ENCODE assay signal across 2 cellular contexts in the genomic region with DNA sequence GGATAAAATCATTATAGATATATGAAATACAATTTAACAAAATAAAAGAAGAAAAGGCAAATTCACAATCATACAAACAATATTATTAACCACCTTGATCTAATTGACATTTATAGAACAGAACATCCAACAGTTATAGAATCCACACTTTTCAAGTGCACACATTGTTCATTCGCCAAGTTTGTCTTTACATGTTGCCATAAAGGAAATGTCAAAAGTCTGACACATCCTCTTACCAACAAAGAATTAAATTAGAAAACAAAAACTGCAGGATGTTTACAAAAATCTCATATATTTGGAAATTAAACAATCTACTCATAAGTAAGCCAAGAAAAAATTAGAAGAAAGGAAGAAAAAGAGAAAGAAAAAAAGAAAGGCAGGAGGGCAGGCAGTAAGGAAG.
TF ChIP-seq lines count a peak whose summit lies in the region.

No MANE protein-coding gene starts in this region.

TF ChIP-seq in SK-N-SH, 30 proteins besides CTCF, POLR2A, EP300 and RAD21 (continued from another document):
- TF ChIP-seq, protein P1, sequence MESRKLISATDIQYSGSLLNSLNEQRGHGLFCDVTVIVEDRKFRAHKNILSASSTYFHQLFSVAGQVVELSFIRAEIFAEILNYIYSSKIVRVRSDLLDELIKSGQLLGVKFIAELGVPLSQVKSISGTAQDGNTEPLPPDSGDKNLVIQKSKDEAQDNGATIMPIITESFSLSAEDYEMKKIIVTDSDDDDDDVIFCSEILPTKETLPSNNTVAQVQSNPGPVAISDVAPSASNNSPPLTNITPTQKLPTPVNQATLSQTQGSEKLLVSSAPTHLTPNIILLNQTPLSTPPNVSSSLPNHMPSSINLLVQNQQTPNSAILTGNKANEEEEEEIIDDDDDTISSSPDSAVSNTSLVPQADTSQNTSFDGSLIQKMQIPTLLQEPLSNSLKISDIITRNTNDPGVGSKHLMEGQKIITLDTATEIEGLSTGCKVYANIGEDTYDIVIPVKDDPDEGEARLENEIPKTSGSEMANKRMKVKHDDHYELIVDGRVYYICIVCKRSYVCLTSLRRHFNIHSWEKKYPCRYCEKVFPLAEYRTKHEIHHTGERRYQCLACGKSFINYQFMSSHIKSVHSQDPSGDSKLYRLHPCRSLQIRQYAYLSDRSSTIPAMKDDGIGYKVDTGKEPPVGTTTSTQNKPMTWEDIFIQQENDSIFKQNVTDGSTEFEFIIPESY (IDR thresholded peaks at IDR 0.05; ENCODE audit: borderline replicate concordance, low read depth) = no peak
- TF ChIP-seq GATA2 (CRISPR knock-in tag; IDR thresholded peaks at IDR 0.05) (no peak), YY1 (IDR thresholded peaks at IDR 0.05; ENCODE audit: low read depth) (no peak), SIN3A (IDR thresholded peaks at IDR 0.05; ENCODE audit: borderline replicate concordance, low read depth, low read length) (no peak), SMC3 (IDR thresholded peaks at IDR 0.05; ENCODE audit: low read depth, low read length) (no peak), POLR2AphosphoS5 (IDR thresholded peaks at IDR 0.05; ENCODE audit: low read depth, low read length) (no peak), MXI1 (IDR thresholded peaks at IDR 0.05; ENCODE audit: low read depth, low read length) (no peak), NRF1 (IDR thresholded peaks at IDR 0.05; ENCODE audit: low read depth, low read length) (no peak), TAF1 (IDR thresholded peaks at IDR 0.05; ENCODE audit: borderline replicate concordance, low read depth, low read length) (no peak), FOSL2 (IDR thresholded peaks at IDR 0.05; ENCODE audit: borderline replicate concordance, low read depth) (no peak)
- TF ChIP-seq, protein P2, sequence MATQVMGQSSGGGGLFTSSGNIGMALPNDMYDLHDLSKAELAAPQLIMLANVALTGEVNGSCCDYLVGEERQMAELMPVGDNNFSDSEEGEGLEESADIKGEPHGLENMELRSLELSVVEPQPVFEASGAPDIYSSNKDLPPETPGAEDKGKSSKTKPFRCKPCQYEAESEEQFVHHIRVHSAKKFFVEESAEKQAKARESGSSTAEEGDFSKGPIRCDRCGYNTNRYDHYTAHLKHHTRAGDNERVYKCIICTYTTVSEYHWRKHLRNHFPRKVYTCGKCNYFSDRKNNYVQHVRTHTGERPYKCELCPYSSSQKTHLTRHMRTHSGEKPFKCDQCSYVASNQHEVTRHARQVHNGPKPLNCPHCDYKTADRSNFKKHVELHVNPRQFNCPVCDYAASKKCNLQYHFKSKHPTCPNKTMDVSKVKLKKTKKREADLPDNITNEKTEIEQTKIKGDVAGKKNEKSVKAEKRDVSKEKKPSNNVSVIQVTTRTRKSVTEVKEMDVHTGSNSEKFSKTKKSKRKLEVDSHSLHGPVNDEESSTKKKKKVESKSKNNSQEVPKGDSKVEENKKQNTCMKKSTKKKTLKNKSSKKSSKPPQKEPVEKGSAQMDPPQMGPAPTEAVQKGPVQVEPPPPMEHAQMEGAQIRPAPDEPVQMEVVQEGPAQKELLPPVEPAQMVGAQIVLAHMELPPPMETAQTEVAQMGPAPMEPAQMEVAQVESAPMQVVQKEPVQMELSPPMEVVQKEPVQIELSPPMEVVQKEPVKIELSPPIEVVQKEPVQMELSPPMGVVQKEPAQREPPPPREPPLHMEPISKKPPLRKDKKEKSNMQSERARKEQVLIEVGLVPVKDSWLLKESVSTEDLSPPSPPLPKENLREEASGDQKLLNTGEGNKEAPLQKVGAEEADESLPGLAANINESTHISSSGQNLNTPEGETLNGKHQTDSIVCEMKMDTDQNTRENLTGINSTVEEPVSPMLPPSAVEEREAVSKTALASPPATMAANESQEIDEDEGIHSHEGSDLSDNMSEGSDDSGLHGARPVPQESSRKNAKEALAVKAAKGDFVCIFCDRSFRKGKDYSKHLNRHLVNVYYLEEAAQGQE (IDR thresholded peaks at IDR 0.05; ENCODE audit: low read depth, low read length) = no peak

TF ChIP-seq in SK-N-SH treated with all-trans-retinoic acid at 6 μM for 48 hours, 23 proteins besides CTCF, POLR2A, EP300 and RAD21 (continued from another document):
- TF ChIP-seq, protein P3, sequence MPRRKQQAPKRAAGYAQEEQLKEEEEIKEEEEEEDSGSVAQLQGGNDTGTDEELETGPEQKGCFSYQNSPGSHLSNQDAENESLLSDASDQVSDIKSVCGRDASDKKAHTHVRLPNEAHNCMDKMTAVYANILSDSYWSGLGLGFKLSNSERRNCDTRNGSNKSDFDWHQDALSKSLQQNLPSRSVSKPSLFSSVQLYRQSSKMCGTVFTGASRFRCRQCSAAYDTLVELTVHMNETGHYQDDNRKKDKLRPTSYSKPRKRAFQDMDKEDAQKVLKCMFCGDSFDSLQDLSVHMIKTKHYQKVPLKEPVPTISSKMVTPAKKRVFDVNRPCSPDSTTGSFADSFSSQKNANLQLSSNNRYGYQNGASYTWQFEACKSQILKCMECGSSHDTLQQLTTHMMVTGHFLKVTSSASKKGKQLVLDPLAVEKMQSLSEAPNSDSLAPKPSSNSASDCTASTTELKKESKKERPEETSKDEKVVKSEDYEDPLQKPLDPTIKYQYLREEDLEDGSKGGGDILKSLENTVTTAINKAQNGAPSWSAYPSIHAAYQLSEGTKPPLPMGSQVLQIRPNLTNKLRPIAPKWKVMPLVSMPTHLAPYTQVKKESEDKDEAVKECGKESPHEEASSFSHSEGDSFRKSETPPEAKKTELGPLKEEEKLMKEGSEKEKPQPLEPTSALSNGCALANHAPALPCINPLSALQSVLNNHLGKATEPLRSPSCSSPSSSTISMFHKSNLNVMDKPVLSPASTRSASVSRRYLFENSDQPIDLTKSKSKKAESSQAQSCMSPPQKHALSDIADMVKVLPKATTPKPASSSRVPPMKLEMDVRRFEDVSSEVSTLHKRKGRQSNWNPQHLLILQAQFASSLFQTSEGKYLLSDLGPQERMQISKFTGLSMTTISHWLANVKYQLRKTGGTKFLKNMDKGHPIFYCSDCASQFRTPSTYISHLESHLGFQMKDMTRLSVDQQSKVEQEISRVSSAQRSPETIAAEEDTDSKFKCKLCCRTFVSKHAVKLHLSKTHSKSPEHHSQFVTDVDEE (CRISPR knock-in tag; IDR thresholded peaks at IDR 0.05) = no peak
- TF ChIP-seq ZNF70 (CRISPR knock-in tag; IDR thresholded peaks at IDR 0.05) (no peak), ZFP30 (CRISPR knock-in tag; IDR thresholded peaks at IDR 0.05) (no peak), GLIS3 (CRISPR knock-in tag; IDR thresholded peaks at IDR 0.05) (no peak), ZC3H10 (CRISPR knock-in tag; IDR thresholded peaks at IDR 0.05) (no peak), PPARA (CRISPR knock-in tag; IDR thresholded peaks at IDR 0.05; ENCODE audit: borderline replicate concordance) (no peak)
- TF ChIP-seq, protein P4, sequence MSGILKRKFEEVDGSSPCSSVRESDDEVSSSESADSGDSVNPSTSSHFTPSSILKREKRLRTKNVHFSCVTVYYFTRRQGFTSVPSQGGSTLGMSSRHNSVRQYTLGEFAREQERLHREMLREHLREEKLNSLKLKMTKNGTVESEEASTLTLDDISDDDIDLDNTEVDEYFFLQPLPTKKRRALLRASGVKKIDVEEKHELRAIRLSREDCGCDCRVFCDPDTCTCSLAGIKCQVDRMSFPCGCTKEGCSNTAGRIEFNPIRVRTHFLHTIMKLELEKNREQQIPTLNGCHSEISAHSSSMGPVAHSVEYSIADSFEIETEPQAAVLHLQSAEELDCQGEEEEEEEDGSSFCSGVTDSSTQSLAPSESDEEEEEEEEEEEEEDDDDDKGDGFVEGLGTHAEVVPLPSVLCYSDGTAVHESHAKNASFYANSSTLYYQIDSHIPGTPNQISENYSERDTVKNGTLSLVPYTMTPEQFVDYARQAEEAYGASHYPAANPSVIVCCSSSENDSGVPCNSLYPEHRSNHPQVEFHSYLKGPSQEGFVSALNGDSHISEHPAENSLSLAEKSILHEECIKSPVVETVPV (CRISPR knock-in tag; IDR thresholded peaks at IDR 0.05) = no peak
TF ChIP-seq in SK-N-SH treated with all-trans-retinoic acid at 6 μM for 48 hours: peak in this region for 0.
